Comparison of ENCODE assay signal across 8 cellular contexts in the genomic region with DNA sequence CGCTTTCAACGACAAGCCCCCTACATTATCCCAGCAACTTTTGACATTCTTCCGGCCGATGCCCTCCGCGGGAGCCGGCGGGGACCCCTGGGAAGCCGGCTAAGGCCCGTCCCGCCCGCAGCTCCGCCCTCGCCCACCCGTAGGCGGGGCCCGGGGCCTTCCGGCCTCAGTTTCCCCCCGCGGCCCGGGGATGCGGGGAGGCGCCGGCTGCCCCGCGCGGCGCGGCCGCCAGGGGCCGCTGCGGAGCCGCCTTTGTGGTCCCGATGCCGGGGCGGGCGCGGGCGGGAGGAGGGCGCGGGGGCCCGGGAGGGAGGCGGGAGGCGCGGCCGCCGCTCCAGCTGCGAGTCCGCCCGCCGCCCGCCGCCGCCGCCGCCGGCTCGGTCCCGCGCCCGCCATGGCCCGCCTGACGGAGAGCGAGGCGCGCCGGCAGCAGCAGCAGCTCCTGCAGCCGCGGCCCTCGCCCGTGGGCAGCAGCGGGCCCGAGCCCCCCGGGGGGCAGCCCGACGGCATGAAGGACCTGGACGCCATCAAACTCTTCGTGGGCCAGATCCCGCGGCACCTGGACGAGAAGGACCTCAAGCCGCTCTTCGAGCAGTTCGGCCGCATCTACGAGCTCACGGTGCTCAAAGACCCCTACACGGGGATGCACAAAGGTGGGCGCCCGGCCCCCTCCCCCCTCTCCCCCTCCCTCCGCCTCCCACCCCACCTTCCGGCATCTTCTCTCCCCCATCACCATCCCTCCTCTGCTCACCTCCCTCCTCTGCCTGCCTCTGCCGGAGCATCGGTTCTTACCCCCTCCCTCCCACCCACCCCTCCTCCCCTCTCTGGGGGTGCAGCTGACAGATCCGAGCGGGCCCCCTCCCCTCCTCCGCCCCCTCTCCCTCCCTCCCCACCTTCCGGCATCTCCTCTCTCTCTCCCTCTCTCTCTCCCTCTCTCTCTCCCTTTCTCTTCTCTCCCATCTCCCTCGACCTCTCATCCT. TPM values are rescaled to one million over a fixed set of nuclear protein-coding genes. Genes with fewer than 3 reads are reported as not detected.
A peak's percentile ranks its signal among the peaks of the same experiment; 100 is the strongest.
DNase-seq lines count a peak whose midpoint lies in the region; ATAC-seq, FAIRE-seq and TF ChIP-seq lines count a peak whose summit lies in the region.

CELF5 (plus strand) TSS at position 316 of the 980 bp plus-strand sequence; CDS start at position 395, 79 bp downstream.

- CTCF ChIA-PET in GM12878 (lab: Yijun Ruan, JAX): interaction anchor here (0.5 to 0.7 kb wide), 2 partner anchors 51 to 524 kb away, joined by 3 read pairs; no protein-coding TSS in a partner anchor

- 9% methylated on average over 40 of the region's 99 CpGs for WGBS in GM12878 (ENCODE audit: insufficient coverage, insufficient replicate concordance, low lambda C conversion rate, missing lambda C conversion rate)

- DNase-seq in Ammon's horn (ENCODE audit: low spot score): peak; percentile 42
- DNase-seq in HK-2 (ENCODE audit: unreplicated experiment): peak; percentile 40
- peak; percentile 37 for DNase-seq in T-helper 22 cell (ENCODE audit: low read depth)
- no peak for DNase-seq in GM12878 (ENCODE audit: low read depth, low spot score)
- peak; percentile 64 for DNase-seq in islet precursor cell
- peak; percentile 58 to 67 for DNase-seq in stimulated activated CD4-positive, alpha-beta T cell treated with anti-CD3 and anti-CD28 coated beads, Interleukin-4, amount 100 ng/mL, for 4 hours

- no peak within 1 kb of the TSS for H3K4me3 ChIP-seq in GM12878

- no peak for TF ChIP-seq POLR2A in GM12878 (IDR thresholded peaks at IDR 0.05; ENCODE audit: low read depth, low read length)

- peaks cover 0 to 2% of the 10 kb centered on the region in 2 experiments; a peak in 2 of 4 replicates for H3K27me3 ChIP-seq in GM12878 (replicated peaks in 1 of 2; ENCODE audit: control insufficient read depth in 2 of 2, insufficient read depth in 2 of 2, low read length in 1 of 2)

- peak; percentile 42 for TF ChIP-seq RAD21 in GM12878 (IDR thresholded peaks at IDR 0.05; ENCODE audit: insufficient read depth, low read depth, low read length)

- no peak for FAIRE-seq in GM12878 (lab: Jason Lieb, UNC)

- POLR2A ChIA-PET in GM12878 (lab: Charles Lee): no interaction called here

- RAD21 ChIA-PET in GM12878 (lab: Charles Lee; ENCODE audit: unreplicated experiment): no interaction called here

- H3K36me3 ChIP-seq in GM12878 (ENCODE audit: control insufficient read depth in 2 of 2, insufficient read depth in 2 of 2, low read length in 1 of 2): no peaks in the 10 kb centered on the region

- in situ Hi-C loops in GM12878 (cut with MboI): no loop called here

- H3K27ac ChIP-seq in GM12878 (ENCODE audit: control insufficient read depth, insufficient read depth): no peak within 1 kb of the TSS

- TF ChIP-seq EP300 in GM12878 (IDR thresholded peaks at IDR 0.05; ENCODE audit: borderline replicate concordance in 1 of 2, control insufficient read depth in 1 of 2, low read depth in 2 of 2, low read length in 2 of 2): no peak

- intact Hi-C loops in GM12878 (cut with micrococcal nuclease; ENCODE audit: unreplicated experiment): no loop called here

- H2AFZ ChIP-seq in GM12878 (ENCODE audit: control insufficient read depth, low read depth, low read length): no peak within 1 kb of the TSS

- H3K4me1 ChIP-seq in GM12878 (ENCODE audit: control insufficient read depth, insufficient read depth, low read length): no peaks in the 10 kb centered on the region

- H3K4me2 ChIP-seq in GM12878 (ENCODE audit: control insufficient read depth, insufficient read depth): no peak within 1 kb of the TSS

- TF ChIP-seq CTCF in GM12878 (IDR thresholded peaks at IDR 0.05 in 2 of 3, conservative IDR thresholded peaks at IDR 0.05 in 1 of 3; ENCODE audit: control insufficient read depth in 2 of 3, extremely low read depth in 1 of 3, insufficient read depth in 1 of 3, low read depth in 3 of 3, low read length in 3 of 3): peak; percentile 33 to 51 (median 35); a peak in 5 of 6 replicates

- no peak within 1 kb of the TSS for H3K9ac ChIP-seq in GM12878 (ENCODE audit: control insufficient read depth, insufficient read depth, low read length)

- SMC1A ChIA-PET in GM12878 (lab: Charles Lee; ENCODE audit: uncharacterized antibody, unreplicated experiment): no interaction called here

- BruUV-seq in GM12878 (replicated peaks; lab: Mats Ljungman, UMichigan): no TSS peak

- no peaks in the 10 kb centered on the region for H3K9me3 ChIP-seq in GM12878 (replicated peaks; ENCODE audit: control insufficient read depth, insufficient read depth, low read length)

- H4K20me1 ChIP-seq in GM12878 (ENCODE audit: control insufficient read depth, insufficient read depth): no peaks in the 10 kb centered on the region

- H3K79me2 ChIP-seq in GM12878 (ENCODE audit: control insufficient read depth, insufficient read depth, low read length): no peaks in the 10 kb centered on the region

- ATAC-seq in GM12878: peak; percentile 64
- ATAC-seq in GM19328 (IDR thresholded peaks at IDR 0.05; ENCODE audit: unreplicated experiment): no peak
- ATAC-seq in GM18511 (IDR thresholded peaks at IDR 0.05; ENCODE audit: unreplicated experiment): no peak

TF ChIP-seq in GM12878, 131 proteins besides CTCF, POLR2A, EP300 and RAD21 (continues in another document):
- TF ChIP-seq ZBTB40 (IDR thresholded peaks at IDR 0.05; ENCODE audit: borderline replicate concordance) (no peak), JUNB (IDR thresholded peaks at IDR 0.05) (no peak), HSF1 (IDR thresholded peaks at IDR 0.05; ENCODE audit: low read depth, low read length) (no peak), MTA3 (IDR thresholded peaks at IDR 0.05; ENCODE audit: borderline replicate concordance, low read length) (no peak)

RNA-seq across cellular contexts. Expression of gene CELF5, which starts in this region (rescaled TPM):
- total RNA-seq in GM12878 (2013; cell fraction: nucleolus; rRNA removed): not detected in 2 replicates
- total RNA-seq in GM12878 (2014; rRNA removed): not detected in 2 replicates
- total RNA-seq in GM12878 (2014; rRNA removed; fragmentation: Illumina TruSeq; extraction: Trizol): not detected in 2 replicates
- not detected in 2 replicates for total RNA-seq in GM12878 (2021)
- polyA plus RNA-seq in GM12878 (2011; ENCODE audit: low read depth): not detected
- 0.01 and 0.04 TPM in 2 replicates for polyA plus RNA-seq in GM12878 (2011; rRNA removed)
- not detected in 2 replicates for polyA plus RNA-seq in GM12878 (2011; cell fraction: cytosol; rRNA removed)
- polyA plus RNA-seq in GM12878 (2011; cell fraction: nucleus; rRNA removed): 0.16 and 0.51 TPM in 2 replicates
- polyA plus RNA-seq in GM12878 (2012): 0.07 TPM in 1 of 2 replicates, not detected in the other
- not detected in 2 replicates for polyA plus RNA-seq in GM12878 (2014; fragmentation: Illumina TruSeq; extraction: Trizol)
- polyA plus RNA-seq in GM12878 (2014; fragmentation: Nextera tagmentation; extraction: Ambion mirVana): not detected
- polyA plus RNA-seq in GM12878 (2014; rRNA removed): 0.01 and 0.16 TPM in 2 replicates
- polyA plus RNA-seq in GM12878 (2016; fragmentation: Nextera tagmentation; extraction: Ambion mirVana): not detected
- polyA minus RNA-seq in GM12878 (2011; rRNA and poly(A)+ RNA removed): 0.21 TPM in 1 of 2 replicates, not detected in the other
- not detected in 2 replicates for polyA minus RNA-seq in GM12878 (2011; cell fraction: cytosol; rRNA and poly(A)+ RNA removed)
- 0.38 TPM in 1 of 2 replicates, not detected in the other for polyA minus RNA-seq in GM12878 (2011; cell fraction: nucleus; rRNA and poly(A)+ RNA removed)

Comparison
In these comparisons a context has a peak if more than half of its experiments do, and no peak if none do; other contexts are left out.
1. Peak in ATAC-seq in GM12878; RNA of the gene not detected or under 1 TPM.